In genomic region chr2:134707330-134707676, GRCh38 we compare ENCODE assay signal across 15 cellular contexts. TPM values are rescaled to one million over a fixed set of nuclear protein-coding genes. Genes with fewer than 3 reads are reported as not detected.
DNase-seq lines count a peak whose midpoint lies in the region; ATAC-seq and TF ChIP-seq lines count a peak whose summit lies in the region.
"Had no signal": no experiment of that assay in that cellular context is flagged by ENCODE, and none has a peak within 500 bp of the region (broad histone marks: within the 10 kb centered on the region; RNA-seq: fewer than 3 reads in every experiment).

No MANE protein-coding gene starts in this region.

- intact Hi-C loops in PC-3 (cut with micrococcal nuclease), result no loop called here
- intact Hi-C loops in mucosa of descending colon (cut with DNase I, micrococcal nuclease), result no loop called here

- H3K27ac ChIP-seq in BLaER1 treated with 17β-estradiol and CSF1 and Interleukin-3, amounts not matched to agents 10 nM and 100 nM, result no peak overlapping the region
- H3K27ac ChIP-seq in PC-3 (ENCODE audit: low read length), result peak overlapping the region; percentile 10; the same call in 1 of the 2 replicates
- H3K27ac ChIP-seq in osteoblast (ENCODE audit: low read depth, low read length), result no peak overlapping the region

- no TSS peak for BruUV-seq in PC-3 (replicated peaks; lab: Mats Ljungman, UMichigan)

- H3K9me3 Mint-ChIP-seq in immature natural killer cell, result no peaks in the 10 kb centered on the region

- peak overlapping the region; percentile 17 to 87 (median 74) for H3K4me3 Mint-ChIP-seq in immature natural killer cell

- peaks cover 15 to 49% (median 24%) of the 10 kb centered on the region in 10 experiments for H3K4me1 ChIP-seq in BLaER1 treated with 17β-estradiol and CSF1 and Interleukin-3, amounts not matched to agents 10 nM and 100 nM
- H3K4me1 ChIP-seq in PC-3 (ENCODE audit: insufficient read depth, low read length) (peaks cover 17% of the 10 kb centered on the region), osteoblast (ENCODE audit: insufficient read depth, low read length) (no peaks in the 10 kb centered on the region), mucosa of descending colon (ENCODE audit: low read depth) (no peaks in the 10 kb centered on the region)

- H3K4me1 Mint-ChIP-seq in immature natural killer cell, result peaks cover 26 to 28% of the 10 kb centered on the region in 2 donors

- H3K9ac ChIP-seq in BLaER1 treated with 17β-estradiol and CSF1 and Interleukin-3, amounts not matched to agents 10 nM and 100 nM, result no peak overlapping the region
- no peak overlapping the region for H3K9ac ChIP-seq in PC-3 (ENCODE audit: low read length)

- no peaks in the 10 kb centered on the region for H4K20me1 ChIP-seq in BLaER1 treated with 17β-estradiol and CSF1 and Interleukin-3, amounts not matched to agents 10 nM and 100 nM
- H4K20me1 ChIP-seq in PC-3 (ENCODE audit: low read length), result no peaks in the 10 kb centered on the region
- no peaks in the 10 kb centered on the region for H4K20me1 ChIP-seq in osteoblast (ENCODE audit: insufficient read depth, low read length)

- TF ChIP-seq CTCF in PC-3 (conservative IDR thresholded peaks at IDR 0.05; ENCODE audit: low read depth, low read length) (no peak), osteoblast (IDR thresholded peaks at IDR 0.05; ENCODE audit: extremely low read depth, low read depth, low read length) (no peak), mucosa of descending colon (IDR thresholded peaks at IDR 0.05) (no peak)

- DNase-seq in PC-3 (no peak), immature natural killer cell (no peak), osteoblast (ENCODE audit: insufficient read length, low spot score, missing footprints) (no peak), mucosa of descending colon (no peak), GM19240 (ENCODE audit: insufficient read length, low spot score) (no peak), midbrain (lab: John Stamatoyannopoulos, UW) (no peak)
- DNase-seq: CD4-positive, CD25-positive, alpha-beta regulatory T cell; DMS53; MG63; NCI-H1092 treated with DMSO at 0.1 percent for 48 hours; NCI-H510A treated with DMSO at 0.1 percent for 48 hours had no signal

- H3K27me3 ChIP-seq in BLaER1 treated with 17β-estradiol and CSF1 and Interleukin-3, amounts not matched to agents 10 nM and 100 nM, result peaks cover 0 to 24% (median 7%) of the 10 kb centered on the region in 11 experiments; a peak in 15 of 22 replicates
- H3K27me3 ChIP-seq in PC-3 (ENCODE audit: low read length) (no peaks in the 10 kb centered on the region), osteoblast (ENCODE audit: insufficient read depth, low read length) (peaks cover 2% of the 10 kb centered on the region)
- H3K27me3 ChIP-seq: MG63 had no signal

- H3F3A ChIP-seq in PC-3 (ENCODE audit: low read length, unreplicated experiment), result no peaks in the 10 kb centered on the region

- H3K79me2 ChIP-seq in PC-3 (ENCODE audit: low read length) (no peaks in the 10 kb centered on the region), osteoblast (ENCODE audit: insufficient read depth, low read length) (no peaks in the 10 kb centered on the region)

- CTCF ChIA-PET in PC-3 (lab: Charles Lee), result no interaction called here

- peak overlapping the region in 1 of 6 donors; percentile 34 for H3K27ac Mint-ChIP-seq in immature natural killer cell

- H3K4me2 ChIP-seq in BLaER1 treated with 17β-estradiol and CSF1 and Interleukin-3, amounts not matched to agents 10 nM and 100 nM, result peak overlapping the region; percentile 56 to 86 (median 80)
- H3K4me2 ChIP-seq in PC-3 (ENCODE audit: low read length) (peak overlapping the region; percentile 40), osteoblast (ENCODE audit: insufficient read depth, low read length) (no peak overlapping the region)

- ATAC-seq in PC-3 (no peak), mucosa of descending colon (no peak)
- ATAC-seq: HCT116, Panc1 had no signal

- H3K9me3 ChIP-seq in BLaER1 treated with 17β-estradiol and CSF1 and Interleukin-3, amounts not matched to agents 10 nM and 100 nM (replicated peaks in 1 of 11), result no peaks in the 10 kb centered on the region
- H3K9me3 ChIP-seq in PC-3 (ENCODE audit: low read length) (no peaks in the 10 kb centered on the region), osteoblast (ENCODE audit: low read depth, low read length) (no peaks in the 10 kb centered on the region), mucosa of descending colon (no peaks in the 10 kb centered on the region)
- H3K9me3 ChIP-seq: MG63 had no signal

- H2AFZ ChIP-seq in PC-3 (ENCODE audit: low read length) (peak overlapping the region; percentile 58; the same call in 1 of the 2 replicates), osteoblast (ENCODE audit: low read length) (peak overlapping the region; percentile 78)

- H3K4me3 ChIP-seq in BLaER1 treated with 17β-estradiol and CSF1 and Interleukin-3, amounts not matched to agents 10 nM and 100 nM, result no peak overlapping the region
- no peak overlapping the region for H3K4me3 ChIP-seq in PC-3 (ENCODE audit: low read length)
- H3K4me3 ChIP-seq in osteoblast (ENCODE audit: insufficient read depth, low read length), result no peak overlapping the region
- H3K4me3 ChIP-seq in mucosa of descending colon, result no peak overlapping the region
- H3K4me3 ChIP-seq: MG63 had no signal

- H3K27me3 Mint-ChIP-seq in immature natural killer cell (ENCODE audit: low read depth in 3 of 3), result peaks cover 4 to 8% (median 5%) of the 10 kb centered on the region in 3 donors

- no peaks in the 10 kb centered on the region for H3K36me3 ChIP-seq in BLaER1 treated with 17β-estradiol and CSF1 and Interleukin-3, amounts not matched to agents 10 nM and 100 nM
- H3K36me3 ChIP-seq in PC-3 (ENCODE audit: low read depth, low read length) (no peaks in the 10 kb centered on the region), osteoblast (ENCODE audit: insufficient read depth, low read length) (no peaks in the 10 kb centered on the region), mucosa of descending colon (ENCODE audit: low read depth) (no peaks in the 10 kb centered on the region)
- H3K36me3 ChIP-seq: MG63 had no signal

- POLR2A ChIA-PET in PC-3 (lab: Charles Lee; ENCODE audit: unreplicated experiment), result no interaction called here

- no peaks in the 10 kb centered on the region for H3K9me2 ChIP-seq in PC-3 (replicated peaks; ENCODE audit: low read length)

- H3K36me3 Mint-ChIP-seq in immature natural killer cell, result peaks cover 0 to 12% (median 0%) of the 10 kb centered on the region in 3 donors
- H3K36me3 Mint-ChIP-seq: CD4-positive, CD25-positive, alpha-beta regulatory T cell had no signal

RNA-seq across cellular contexts. Expression of gene TMEM163, which starts 11.5 kb away (rescaled TPM):
- total RNA-seq in PC-3 (2014; rRNA removed) (0.12 and 0.47 TPM in 2 replicates), osteoblast (under 0.01 TPM in 1 of 2 replicates, not detected in the other), mucosa of descending colon (1 to 10 TPM in 1 of 3 donors, under 1 TPM in 2; 0.41 to 1.5 (median 0.60) TPM)
- polyA plus RNA-seq in immature natural killer cell, result 1 to 10 TPM; 1.1 to 5.2 (median 2.8) TPM
- total RNA-seq: A673 had no signal
